Comparison of ENCODE assay signal across 8 cellular contexts in genomic region chr1:231422798-231423309, GRCh38. TPM values are rescaled to one million over a fixed set of nuclear protein-coding genes. Genes with fewer than 3 reads are reported as not detected.
DNase-seq lines count a peak whose midpoint lies in the region; ATAC-seq and TF ChIP-seq lines count a peak whose summit lies in the region.

No MANE protein-coding gene starts in this region.

- H3K27me3 ChIP-seq in right atrium auricular region, result no peaks in the 10 kb centered on the region
- no peaks in the 10 kb centered on the region for H3K27me3 ChIP-seq in mammary epithelial cell (ENCODE audit: insufficient read depth, low read length)
- H3K27me3 ChIP-seq in mucosa of rectum (ENCODE audit: control insufficient read depth in 2 of 2, insufficient read depth in 2 of 2, low read length in 2 of 2), result no peaks in the 10 kb centered on the region

- dilution Hi-C loops in mammary epithelial cell (cut with HindIII; ENCODE audit: low sequenced_read_pairs), result no loop called here

- H3K27ac ChIP-seq in right atrium auricular region (peak overlapping the region; percentile 99), mammary epithelial cell (ENCODE audit: insufficient read depth, low read depth, low read length) (peak overlapping the region; percentile 44), mucosa of rectum (ENCODE audit: low read depth in 2 of 2, low read length in 2 of 2) (peak overlapping the region; percentile 96 to 97)

- peaks cover 39% of the 10 kb centered on the region for H3K79me2 ChIP-seq in mammary epithelial cell (ENCODE audit: insufficient read depth, low read length)

- TF ChIP-seq CTCF in right atrium auricular region (IDR thresholded peaks at IDR 0.05) (no peak), mammary epithelial cell (conservative IDR thresholded peaks at IDR 0.05 in 1 of 2, IDR thresholded peaks at IDR 0.05 in 1 of 2; ENCODE audit: extremely low read depth in 1 of 2, insufficient read depth in 1 of 2, low read depth in 1 of 2, low read length in 2 of 2) (no peak), GM20000 (IDR thresholded peaks at IDR 0.05; ENCODE audit: extremely low read depth, missing control alignments) (no peak)

- peaks cover 4% of the 10 kb centered on the region for H3K36me3 ChIP-seq in right atrium auricular region
- H3K36me3 ChIP-seq in mammary epithelial cell (ENCODE audit: insufficient read depth, low read length), result no peaks in the 10 kb centered on the region
- H3K36me3 ChIP-seq in mucosa of rectum (ENCODE audit: control insufficient read depth in 2 of 2, insufficient read depth in 2 of 2, low read length in 2 of 2), result no peaks in the 10 kb centered on the region

- BruUV-seq in mammary epithelial cell (replicated peaks; lab: Mats Ljungman, UMichigan), result no TSS peak

- in situ Hi-C loops in mammary epithelial cell (cut with MboI; ENCODE audit: low sequenced_read_pairs in 2 of 2), result no loop called here

- peak overlapping the region; percentile 80 for H3K4me2 ChIP-seq in mammary epithelial cell (ENCODE audit: insufficient read depth, low read depth, low read length)

- H2AFZ ChIP-seq in mammary epithelial cell (ENCODE audit: low read depth, low read length), result peak overlapping the region; percentile 90

- DNase-seq in right atrium auricular region (ENCODE audit: low spot score) (no peak), left ventricle myocardium superior (no peak), mammary epithelial cell (no peak), GM20000 (ENCODE audit: low spot score) (no peak), sciatic nerve (ENCODE audit: low spot score) (no peak), DMS79 (lab: John Stamatoyannopoulos, UW) (no peak)
- DNase-seq in stimulated activated naive CD4-positive, alpha-beta T cell (lab: John Stamatoyannopoulos, UW), result no peak

- H3K4me1 ChIP-seq in right atrium auricular region (peaks cover 0 to 44% of the 10 kb centered on the region in 2 donors), mammary epithelial cell (ENCODE audit: insufficient read depth, low read length) (peaks cover 13% of the 10 kb centered on the region), mucosa of rectum (ENCODE audit: control insufficient read depth in 2 of 2, insufficient read depth in 2 of 2, low read length in 2 of 2) (peaks cover 9 to 25% of the 10 kb centered on the region in 2 donors)

- intact Hi-C loops in left ventricle myocardium superior (cut with micrococcal nuclease), result loop anchor here (10.0 kb wide), 1 partner anchor 102 kb away; the partner anchor contains the start of gene TSNAX
- intact Hi-C loops in mammary epithelial cell (cut with micrococcal nuclease), result loop anchor here (1.0 to 2.0 kb wide), 3 partner anchors 54 to 168 kb away; partner anchors contain the start of gene TSNAX
- intact Hi-C loops in sciatic nerve (cut with DNase I), result no loop called here

- H3K4me3 ChIP-seq in right atrium auricular region (peak overlapping the region; percentile 91 to 92), mammary epithelial cell (replicated peaks in 1 of 3; ENCODE audit: insufficient read depth in 1 of 3, low read depth in 2 of 3, low read length in 3 of 3) (peak overlapping the region; percentile 69 to 85 (median 84)), mucosa of rectum (ENCODE audit: low read length in 2 of 2) (peak overlapping the region; percentile 87 to 89)

- 30% methylated on average over 8 of the region's 8 CpGs for WGBS in mammary epithelial cell (ENCODE audit: low coverage, missing lambda C conversion rate)

- CTCF ChIA-PET in mammary epithelial cell (lab: Charles Lee; ENCODE audit: low non-redundant PET), result no interaction called here

- no peak for ATAC-seq in left ventricle myocardium superior
- ATAC-seq in sciatic nerve, result no peak

- H3K9me3 ChIP-seq in right atrium auricular region (no peaks in the 10 kb centered on the region), mammary epithelial cell (replicated peaks; ENCODE audit: insufficient read depth, low read length) (no peaks in the 10 kb centered on the region), mucosa of rectum (ENCODE audit: control insufficient read depth in 2 of 2, low read length in 2 of 2) (no peaks in the 10 kb centered on the region)

- H3K9ac ChIP-seq in mammary epithelial cell (ENCODE audit: insufficient read depth, low read length), result peak overlapping the region; percentile 56
- peak overlapping the region; percentile 87 to 89 for H3K9ac ChIP-seq in mucosa of rectum (ENCODE audit: low read depth in 1 of 2, low read length in 2 of 2)

- H4K20me1 ChIP-seq in mammary epithelial cell (ENCODE audit: insufficient read depth, low read length), result no peaks in the 10 kb centered on the region

RNA-seq across cellular contexts. Expression of gene EGLN1, which starts 0.8 kb away (rescaled TPM):
- total RNA-seq in right atrium auricular region (10 to 100 TPM; 57.9 to 76.7 TPM), left ventricle myocardium superior (79.8 TPM), mammary epithelial cell (10 to 100 TPM; 18.5 to 24.0 TPM), sciatic nerve (45.5 TPM)
- polyA plus RNA-seq in mammary epithelial cell, result 15.8 TPM
- polyA minus RNA-seq in mammary epithelial cell, result 57.5 TPM

Comparison
In these comparisons a context has a peak if more than half of its experiments do, and no peak if none do; other contexts are left out.
1. H3K27ac ChIP-seq: peak in every context shown above with its lines; median percentile 99 in right atrium auricular region; 96 in mucosa of rectum; 44 in mammary epithelial cell.